Comparison of ENCODE assay signal across 9 cellular contexts in the genomic region with DNA sequence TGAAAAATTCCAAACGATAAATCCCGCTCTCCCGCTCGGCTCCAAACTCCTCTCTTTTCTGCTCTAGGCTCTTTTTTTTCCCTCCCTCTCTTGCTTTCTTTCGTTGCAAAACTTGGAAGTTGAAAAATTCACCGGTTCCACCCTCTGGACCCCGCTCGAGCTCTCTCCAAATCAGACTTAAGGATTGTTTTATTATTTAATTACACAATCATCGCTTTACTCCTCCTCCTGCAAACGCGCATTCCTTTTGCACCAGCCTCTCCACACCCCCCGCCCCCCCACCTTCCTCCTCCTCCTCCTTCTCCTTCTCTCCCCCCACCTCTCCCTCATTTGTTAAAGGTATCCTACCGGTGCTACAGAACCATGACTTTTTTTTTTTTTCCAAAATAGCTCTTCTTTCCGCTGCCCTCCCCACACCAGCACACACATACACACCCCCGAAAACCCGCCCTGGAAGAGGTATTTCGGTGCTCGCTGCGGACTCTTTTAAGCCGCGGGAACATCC. TPM values are rescaled to one million over a fixed set of nuclear protein-coding genes. Genes with fewer than 3 reads are reported as not detected.
DNase-seq lines count a peak whose midpoint lies in the region; TF ChIP-seq lines count a peak whose summit lies in the region.
"Had no signal": no experiment of that assay in that cellular context is flagged by ENCODE, and none has a peak within 500 bp of the region (broad histone marks: within the 10 kb centered on the region; RNA-seq: fewer than 3 reads in every experiment).

No MANE protein-coding gene starts in this region.

- no peak for TF ChIP-seq EP300 in transverse colon (IDR thresholded peaks at IDR 0.05; ENCODE audit: low read depth)

- TF ChIP-seq CTCF in mesothelial cell of epicardium (IDR thresholded peaks at IDR 0.05; ENCODE audit: unreplicated experiment) (no peak), transverse colon (IDR thresholded peaks at IDR 0.05) (peak in 2 of 5 experiments; percentile 20 to 28)

- H3K4me3 Mint-ChIP-seq in mesothelial cell of epicardium, result peak overlapping the region; percentile 94

- no peaks in the 10 kb centered on the region for H3K36me3 Mint-ChIP-seq in mesothelial cell of epicardium

- H3K27ac ChIP-seq in epithelial cell of prostate, result peak overlapping the region; percentile 96
- peak overlapping the region; percentile 91 to 97 (median 96) for H3K27ac ChIP-seq in transverse colon

- DNase-seq in NCI-H1436 (lab: John Stamatoyannopoulos, UW) (peak; percentile 74), NCI-H1436 treated with DMSO at 0.1 percent for 48 hours (lab: John Stamatoyannopoulos, UW) (no peak), KBM-7 (peak; percentile 64), T1000 (lab: John Stamatoyannopoulos, UW) (peak; percentile 38), epithelial cell of prostate (ENCODE audit: low read depth, low spot score) (peak; percentile 87), mesothelial cell of epicardium (ENCODE audit: low spot score in 2 of 2, unreplicated experiment in 2 of 2) (peak in 1 of 2 experiments; percentile 59), transverse colon (peak; percentile 82), middle frontal gyrus (ENCODE audit: extremely low spot score, low spot score) (no peak)
- DNase-seq: CD4-positive, CD25-positive, alpha-beta regulatory T cell had no signal

- in situ Hi-C loops in KBM-7 (cut with MboI; ENCODE audit: low pct_unique_long_range_greater_than_20kb, low sequenced_read_pairs), result no loop called here
- in situ Hi-C loops in transverse colon (cut with MboI; ENCODE audit: low pct_ligation_motif_present in 1 of 4, low pct_unique_long_range_greater_than_20kb in 1 of 4, low sequenced_read_pairs in 3 of 4), result no loop called here

- H3K4me1 Mint-ChIP-seq in mesothelial cell of epicardium, result peaks cover 43% of the 10 kb centered on the region

- H3K9me3 ChIP-seq in transverse colon, result no peaks in the 10 kb centered on the region

- peak; percentile 70 for TF ChIP-seq POLR2A in transverse colon (IDR thresholded peaks at IDR 0.05)

- intact Hi-C loops in transverse colon (cut with DNase I; ENCODE audit: low total_unique reads), result loop anchor here (10.0 kb wide), 1 partner anchor 220 kb away; no protein-coding TSS in a partner anchor

- H3K27me3 ChIP-seq in transverse colon, result peaks cover 10% of the 10 kb centered on the region

- no peaks in the 10 kb centered on the region for H3K27me3 Mint-ChIP-seq in mesothelial cell of epicardium (ENCODE audit: low read depth)

- peaks cover 4 to 50% (median 16%) of the 10 kb centered on the region in 4 donors for H3K4me1 ChIP-seq in transverse colon

- H3K27ac Mint-ChIP-seq in mesothelial cell of epicardium, result peak overlapping the region; percentile 100

- H3K9me3 Mint-ChIP-seq in mesothelial cell of epicardium, result no peaks in the 10 kb centered on the region

- H3K36me3 ChIP-seq in transverse colon, result no peaks in the 10 kb centered on the region

- peak overlapping the region; percentile 59 to 74 (median 68) for H3K4me3 ChIP-seq in transverse colon

- WGBS in transverse colon (ENCODE audit: low coverage in 1 of 2), 2 donors, result 1 to 6% methylated on average over 7 to 21 of the region's 21 CpGs

RNA-seq across cellular contexts. Expression of a gene that starts 0.5 kb away (rescaled TPM):
- total RNA-seq in mesothelial cell of epicardium (213 to 237 TPM (median 230 TPM) in 3 replicates), transverse colon (100 to 1,000 TPM in 1 of 4 donors, 10 to 100 TPM in 3; 40.2 to 150 (median 83.7) TPM)

Comparison
In these comparisons a context has a peak if more than half of its experiments do, and no peak if none do; other contexts are left out.
1. DNase-seq: peak in NCI-H1436 (single experiment), KBM-7 (single experiment), T1000 (single experiment), epithelial cell of prostate (single experiment) and transverse colon (single experiment); none in NCI-H1436 treated with DMSO at 0.1 percent for 48 hours (single experiment) and middle frontal gyrus (single experiment).